ENCODE assay signal across 8 cellular contexts in genomic region chr1:107782192-107782845, GRCh38.
A peak's percentile ranks its signal among the peaks of the same experiment; 100 is the strongest.
DNase-seq lines count a peak whose midpoint lies in the region; ATAC-seq and TF ChIP-seq lines count a peak whose summit lies in the region.

No MANE protein-coding gene starts in this region.

- intact Hi-C loops in left lung (cut with DNase I) = loop anchor here (2.0 to 10.0 kb wide), 2 partner anchors 342 to 344 kb away; no protein-coding TSS in a partner anchor
- intact Hi-C loops in testis (cut with DNase I; ENCODE audit: low total_unique reads) = no loop called here

- ATAC-seq in left lung (peak; percentile 84), GM19455 (IDR thresholded peaks at IDR 0.05; ENCODE audit: unreplicated experiment) (no peak)

- peak overlapping the region in 1 of 2 donors; percentile 41 for H3K27ac ChIP-seq in left lung
- no peak overlapping the region for H3K27ac ChIP-seq in testis

- H3K4me1 ChIP-seq in left lung (peaks cover 0 to 21% of the 10 kb centered on the region in 2 donors), testis (no peaks in the 10 kb centered on the region)

- H3K27me3 ChIP-seq in left lung (no peaks in the 10 kb centered on the region), testis (no peaks in the 10 kb centered on the region)

- TF ChIP-seq POLR2A in testis (IDR thresholded peaks at IDR 0.05) = no peak

- DNase-seq in NOMO-1 (lab: John Stamatoyannopoulos, UW; ENCODE audit: unreplicated experiment in 2 of 2) = peak; percentile 22 to 63
- no peak for DNase-seq in NOMO-1 treated with dmso at 0.1 percent for 144 hours (lab: John Stamatoyannopoulos, UW; ENCODE audit: unreplicated experiment)
- DNase-seq in HuH-7 (ENCODE audit: low spot score) = peak; percentile 9
- peak; percentile 45 for DNase-seq in RKO (ENCODE audit: low spot score)
- DNase-seq in cardiac fibroblast (ENCODE audit: low read depth in 2 of 2) = peak; percentile 74 to 78
- no peak for DNase-seq in left lung
- DNase-seq in testis = peak; percentile 42

- H3K36me3 ChIP-seq in left lung (no peaks in the 10 kb centered on the region), testis (ENCODE audit: low read depth, missing control alignments) (no peaks in the 10 kb centered on the region)

- H3K4me3 ChIP-seq in cardiac fibroblast (replicated peaks in 1 of 2; ENCODE audit: low read depth in 2 of 2, low read length in 2 of 2) (no peak overlapping the region), left lung (no peak overlapping the region), testis (no peak overlapping the region)

- H3K9me3 ChIP-seq in left lung = no peaks in the 10 kb centered on the region
- no peaks in the 10 kb centered on the region for H3K9me3 ChIP-seq in testis

- TF ChIP-seq CTCF in cardiac fibroblast (IDR thresholded peaks at IDR 0.05; ENCODE audit: low read depth, low read length) (peak; percentile 52), left lung (IDR thresholded peaks at IDR 0.05) (peak; percentile 67 to 69), testis (IDR thresholded peaks at IDR 0.05) (peak; percentile 47 to 79 (median 72))

- 38 to 42% methylated on average over 6 of the region's 6 CpGs for WGBS in testis, 2 donors

Comparison
In these comparisons a context has a peak if more than half of its experiments do, and no peak if none do; other contexts are left out.
1. DNase-seq: peak in NOMO-1 (2 of 2), HuH-7 (single experiment), RKO (single experiment), cardiac fibroblast (2 of 2) and testis (single experiment); none in NOMO-1 treated with dmso at 0.1 percent for 144 hours (single experiment) and left lung (0 of 2).
2. Peak in every context shown above with its lines, with median percentiles within 50 percentile points of each other: CTCF ChIP-seq.